ENCODE assay signal across 20 cellular contexts in genomic region chr4:188002346-188002745, GRCh38. TPM values are rescaled to one million over a fixed set of nuclear protein-coding genes. Genes with fewer than 3 reads are reported as not detected.
"Had no signal": no experiment of that assay in that cellular context is flagged by ENCODE, and none has a peak within 500 bp of the region (broad histone marks: within the 10 kb centered on the region; RNA-seq: fewer than 3 reads in every experiment).

No MANE protein-coding gene starts in this region.

- ATAC-seq: activated naive CD8-positive, alpha-beta T cell treated with anti-CD3 and anti-CD28 coated beads, Interleukin-2, amount 50 U/mL, for 24 hours; activated T-helper 17 cell treated with anti-CD3 and anti-CD28 coated beads, Interleukin-2, amount 50 U/mL, for 72 hours; gastroesophageal sphincter; left ventricle myocardium superior; naive thymus-derived CD8-positive, alpha-beta T cell; stimulated activated effector memory CD8-positive, alpha-beta T cell treated with anti-CD3 and anti-CD28 coated beads, Interleukin-12 subunit alpha, Interleukin-12 subunit beta, amount 100 ng/mL, for 72 hours had no signal

- H3K4me3 Mint-ChIP-seq: activated naive CD8-positive, alpha-beta T cell treated with anti-CD3 and anti-CD28 coated beads, Interleukin-2, amount 50 U/mL, for 24 hours; activated T-helper 17 cell treated with anti-CD3 and anti-CD28 coated beads, Interleukin-2, amount 50 U/mL, for 72 hours; dendritic cell treated with granulocyte-macrophage colony-stimulating factor and Interleukin-4, amounts not matched to agents 40 ng/mL and 50 ng/mL, for 4 days; endodermal cell; naive thymus-derived CD8-positive, alpha-beta T cell; stimulated activated effector memory CD8-positive, alpha-beta T cell treated with anti-CD3 and anti-CD28 coated beads, Interleukin-12 subunit alpha, Interleukin-12 subunit beta, amount 100 ng/mL, for 72 hours had no signal

- H3K27ac Mint-ChIP-seq: activated naive CD8-positive, alpha-beta T cell treated with anti-CD3 and anti-CD28 coated beads, Interleukin-2, amount 50 U/mL, for 24 hours; activated T-helper 17 cell treated with anti-CD3 and anti-CD28 coated beads, Interleukin-2, amount 50 U/mL, for 72 hours; dendritic cell treated with granulocyte-macrophage colony-stimulating factor and Interleukin-4, amounts not matched to agents 40 ng/mL and 50 ng/mL, for 4 days; endodermal cell; naive thymus-derived CD8-positive, alpha-beta T cell; stimulated activated effector memory CD8-positive, alpha-beta T cell treated with anti-CD3 and anti-CD28 coated beads, Interleukin-12 subunit alpha, Interleukin-12 subunit beta, amount 100 ng/mL, for 72 hours had no signal

- H3K4me3 ChIP-seq: gastroesophageal sphincter, sigmoid colon, uterus had no signal

- H3K9me3 ChIP-seq: gastroesophageal sphincter, sigmoid colon, uterus had no signal

- H2AFZ ChIP-seq: parathyroid adenoma had no signal

- H3K9me3 Mint-ChIP-seq: endodermal cell had no signal

- H3K27ac ChIP-seq: gastroesophageal sphincter, parathyroid adenoma, sigmoid colon, uterus had no signal

- H3K36me3 ChIP-seq: gastroesophageal sphincter, sigmoid colon, uterus had no signal

- H3K4me1 Mint-ChIP-seq: activated naive CD8-positive, alpha-beta T cell treated with anti-CD3 and anti-CD28 coated beads, Interleukin-2, amount 50 U/mL, for 24 hours; activated T-helper 17 cell treated with anti-CD3 and anti-CD28 coated beads, Interleukin-2, amount 50 U/mL, for 72 hours; naive thymus-derived CD8-positive, alpha-beta T cell; stimulated activated effector memory CD8-positive, alpha-beta T cell treated with anti-CD3 and anti-CD28 coated beads, Interleukin-12 subunit alpha, Interleukin-12 subunit beta, amount 100 ng/mL, for 72 hours had no signal

- H3K4me1 ChIP-seq: gastroesophageal sphincter, parathyroid adenoma, sigmoid colon, uterus had no signal

- H3K27me3 ChIP-seq: sigmoid colon had no signal

- H3K36me3 Mint-ChIP-seq: stimulated activated effector memory CD8-positive, alpha-beta T cell treated with anti-CD3 and anti-CD28 coated beads, Interleukin-12 subunit alpha, Interleukin-12 subunit beta, amount 100 ng/mL, for 72 hours had no signal

- DNase-seq: activated CD4-positive, alpha-beta T cell treated with anti-CD3 and anti-CD28 coated beads, Interleukin-2, amount 50 U/mL, for 48 hours; activated naive CD4-positive, alpha-beta T cell treated with Interleukin-2 at 50 U/mL for 16 hours; activated naive CD8-positive, alpha-beta T cell treated with anti-CD3 and anti-CD28 coated beads, Interleukin-2, amount 50 U/mL, for 24 hours; aorta; endodermal cell; erythroblast; kidney glomerular epithelial cell; left ventricle myocardium superior; mesenchymal stem cell; naive thymus-derived CD8-positive, alpha-beta T cell; sigmoid colon; stimulated activated CD4-positive, alpha-beta T cell treated with anti-CD3 and anti-CD28 coated beads, Interleukin-12 subunit alpha, Interleukin-12 subunit beta, amount 100 ng/mL, for 4 hours; stimulated activated CD4-positive, alpha-beta T cell treated with anti-CD3 and anti-CD28 coated beads, Interleukin-2, amount 100 ng/mL, for 24 hours; T1000; uterus had no signal

- H3K9ac ChIP-seq: parathyroid adenoma had no signal

- H3K79me2 ChIP-seq: parathyroid adenoma had no signal

RNA-seq across cellular contexts. Expression of gene ZFP42, which starts 6.8 kb away (rescaled TPM):
- total RNA-seq: activated T-helper 17 cell treated with anti-CD3 and anti-CD28 coated beads, Interleukin-2, amount 50 U/mL, for 72 hours; aorta; gastroesophageal sphincter; left ventricle myocardium superior; naive thymus-derived CD8-positive, alpha-beta T cell; sigmoid colon had no signal
- polyA plus RNA-seq: aorta; naive thymus-derived CD8-positive, alpha-beta T cell; sigmoid colon had no signal
